In the genomic region with DNA sequence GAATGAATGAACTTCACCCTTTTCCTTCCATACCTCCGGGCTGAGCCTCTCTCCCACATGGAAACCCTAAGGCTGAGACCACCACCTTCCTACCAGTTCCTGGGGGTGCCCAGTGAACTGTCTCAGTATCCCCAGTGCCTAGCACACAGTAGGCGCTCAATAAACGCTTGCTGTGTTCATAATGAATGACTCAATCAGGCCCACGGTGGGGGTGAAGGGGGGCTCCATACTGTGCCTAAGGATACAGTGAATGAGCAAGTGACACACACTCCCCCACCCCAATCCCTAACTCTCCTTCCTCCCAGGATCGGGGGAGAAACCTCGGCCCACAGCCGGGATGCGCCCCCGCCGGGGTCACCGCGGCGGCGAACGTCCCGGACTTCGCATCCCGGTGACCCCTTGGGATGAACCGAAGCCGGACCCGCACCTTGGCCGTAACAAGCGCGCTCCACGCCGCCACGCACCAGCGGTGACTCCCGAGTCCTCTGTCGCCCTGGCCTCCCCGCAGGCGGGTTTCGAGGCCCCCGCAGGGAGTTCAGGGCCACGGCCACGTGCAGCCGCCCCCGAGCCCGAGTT, we compare ENCODE assay signal across 8 cellular contexts. TPM values are rescaled to one million over a fixed set of nuclear protein-coding genes. Genes with fewer than 3 reads are reported as not detected.
DNase-seq lines count a peak whose midpoint lies in the region; ATAC-seq and TF ChIP-seq lines count a peak whose summit lies in the region.

No MANE protein-coding gene starts in this region.

- H3K79me2 ChIP-seq in GM23338 (replicated peaks; ENCODE audit: insufficient read depth): no peaks in the 10 kb centered on the region; the same call in 1 of the 2 replicates

- CTCF ChIA-PET in WTC11 (lab: Charles Lee): interaction anchor here (0.6 to 4.7 kb wide), 9 partner anchors 30 to 602 kb away, joined by 3 to 28 read pairs (median 5); partner anchors contain the start of gene ADNP

- TF ChIP-seq POLR2A in gastrocnemius medialis (IDR thresholded peaks at IDR 0.05): no peak

- in situ Hi-C loops in gastrocnemius medialis (cut with MboI; ENCODE audit: low sequenced_read_pairs in 4 of 4): no loop called here

- DNase-seq in GM23338 (ENCODE audit: low spot score) (no peak), WTC11 (ENCODE audit: low spot score) (no peak), right cardiac atrium (no peak), gastrocnemius medialis (no peak), NCI-H187 treated with DMSO at 0.1 percent for 48 hours (lab: John Stamatoyannopoulos, UW) (no peak), DMS79 treated with DMSO at 0.1 percent for 48 hours (lab: John Stamatoyannopoulos, UW) (no peak), NCI-H2029 treated with DMSO at 0.1 percent for 48 hours (lab: John Stamatoyannopoulos, UW) (no peak)

- no peaks in the 10 kb centered on the region for H3K36me3 ChIP-seq in GM23338 (ENCODE audit: insufficient read depth)
- no peaks in the 10 kb centered on the region for H3K36me3 ChIP-seq in gastrocnemius medialis

- peak overlapping the region; percentile 73 for H3K4me3 ChIP-seq in GM23338
- peak overlapping the region; percentile 34 for H3K4me3 ChIP-seq in right cardiac atrium (ENCODE audit: low read length)
- H3K4me3 ChIP-seq in gastrocnemius medialis: peak overlapping the region; percentile 39 to 46 (median 43)

- H2AFZ ChIP-seq in GM23338: peak overlapping the region; percentile 59; the same call in 1 of the 2 replicates

- H3K9me2 ChIP-seq in GM23338 (ENCODE audit: insufficient read depth): no peaks in the 10 kb centered on the region

- intact Hi-C loops in right cardiac atrium (cut with DNase I) (no loop called here), gastrocnemius medialis (cut with DNase I; ENCODE audit: low total_unique reads) (no loop called here)

- H3K27me3 ChIP-seq in GM23338 (ENCODE audit: insufficient read depth) (peaks cover 51% of the 10 kb centered on the region), right cardiac atrium (ENCODE audit: control insufficient read depth, insufficient read depth) (no peaks in the 10 kb centered on the region), gastrocnemius medialis (peaks cover 17 to 24% (median 18%) of the 10 kb centered on the region in 3 donors)

- H3K9me3 Mint-ChIP-seq in GM23338: 0 out of 3 replicates have a peak, but pooled peaks cover 3% of the 10 kb centered on the region
- H3K9me3 Mint-ChIP-seq in WTC11: no peaks in the 10 kb centered on the region

- 0 out of 2 replicates have a peak, but pooled peaks cover 7% of the 10 kb centered on the region for H3F3A ChIP-seq in GM23338 (replicated peaks; ENCODE audit: low read depth)

- H3K4me3 Mint-ChIP-seq in GM23338: peak overlapping the region; percentile 67
- H3K4me3 Mint-ChIP-seq in WTC11: peak overlapping the region; percentile 66

- peaks cover 34% of the 10 kb centered on the region for H3K4me1 Mint-ChIP-seq in GM23338
- peaks cover 34% of the 10 kb centered on the region for H3K4me1 Mint-ChIP-seq in WTC11

- H3K27ac Mint-ChIP-seq in GM23338 (no peak overlapping the region), WTC11 (no peak overlapping the region)

- peaks cover 9% of the 10 kb centered on the region for H3K36me3 Mint-ChIP-seq in GM23338 (ENCODE audit: low read depth)
- peaks cover 5% of the 10 kb centered on the region for H3K36me3 Mint-ChIP-seq in WTC11

- H4K20me1 ChIP-seq in GM23338 (replicated peaks; ENCODE audit: insufficient read depth): 0 out of 2 replicates have a peak, but pooled peaks cover 2% of the 10 kb centered on the region

- TF ChIP-seq CTCF in GM23338 (conservative IDR thresholded peaks at IDR 0.05; ENCODE audit: low read depth in 2 of 2): no peak
- no peak for TF ChIP-seq CTCF in WTC11 (IDR thresholded peaks at IDR 0.05)
- TF ChIP-seq CTCF in gastrocnemius medialis (IDR thresholded peaks at IDR 0.05 in 4 of 5, conservative IDR thresholded peaks at IDR 0.05 in 1 of 5): no peak

- H3K27me3 Mint-ChIP-seq in GM23338 (ENCODE audit: insufficient read depth, low read depth, poor library complexity) (peaks cover 42% of the 10 kb centered on the region), WTC11 (ENCODE audit: low read depth) (peaks cover 45% of the 10 kb centered on the region)

- H3K4me2 ChIP-seq in GM23338: peak overlapping the region; percentile 92

- H3K27ac ChIP-seq in GM23338 (ENCODE audit: low read depth) (no peak overlapping the region), right cardiac atrium (ENCODE audit: low read length) (no peak overlapping the region), gastrocnemius medialis (no peak overlapping the region)

- H3K9me3 ChIP-seq in right cardiac atrium (ENCODE audit: control insufficient read depth, low read length): no peaks in the 10 kb centered on the region
- H3K9me3 ChIP-seq in gastrocnemius medialis: no peaks in the 10 kb centered on the region

- 8% methylated on average over 39 of the region's 39 CpGs for WGBS in right cardiac atrium

- POLR2A ChIA-PET in WTC11 (lab: Charles Lee): no interaction called here

- peaks cover 31% of the 10 kb centered on the region for H3K4me1 ChIP-seq in GM23338 (ENCODE audit: insufficient read depth)
- H3K4me1 ChIP-seq in right cardiac atrium (ENCODE audit: control insufficient read depth, insufficient read depth, low read length): no peaks in the 10 kb centered on the region
- H3K4me1 ChIP-seq in gastrocnemius medialis: peaks cover 0 to 4% of the 10 kb centered on the region in 2 donors

- ATAC-seq in GM23338 (peak; percentile 1; the same call in 2 of the 3 replicates), WTC11 (no peak), right cardiac atrium (no peak), gastrocnemius medialis (no peak), HG02759 (IDR thresholded peaks at IDR 0.05; ENCODE audit: unreplicated experiment) (no peak)

TF ChIP-seq in GM23338, 12 proteins besides CTCF, POLR2A, EP300 and RAD21:
- TF ChIP-seq, protein P1, sequence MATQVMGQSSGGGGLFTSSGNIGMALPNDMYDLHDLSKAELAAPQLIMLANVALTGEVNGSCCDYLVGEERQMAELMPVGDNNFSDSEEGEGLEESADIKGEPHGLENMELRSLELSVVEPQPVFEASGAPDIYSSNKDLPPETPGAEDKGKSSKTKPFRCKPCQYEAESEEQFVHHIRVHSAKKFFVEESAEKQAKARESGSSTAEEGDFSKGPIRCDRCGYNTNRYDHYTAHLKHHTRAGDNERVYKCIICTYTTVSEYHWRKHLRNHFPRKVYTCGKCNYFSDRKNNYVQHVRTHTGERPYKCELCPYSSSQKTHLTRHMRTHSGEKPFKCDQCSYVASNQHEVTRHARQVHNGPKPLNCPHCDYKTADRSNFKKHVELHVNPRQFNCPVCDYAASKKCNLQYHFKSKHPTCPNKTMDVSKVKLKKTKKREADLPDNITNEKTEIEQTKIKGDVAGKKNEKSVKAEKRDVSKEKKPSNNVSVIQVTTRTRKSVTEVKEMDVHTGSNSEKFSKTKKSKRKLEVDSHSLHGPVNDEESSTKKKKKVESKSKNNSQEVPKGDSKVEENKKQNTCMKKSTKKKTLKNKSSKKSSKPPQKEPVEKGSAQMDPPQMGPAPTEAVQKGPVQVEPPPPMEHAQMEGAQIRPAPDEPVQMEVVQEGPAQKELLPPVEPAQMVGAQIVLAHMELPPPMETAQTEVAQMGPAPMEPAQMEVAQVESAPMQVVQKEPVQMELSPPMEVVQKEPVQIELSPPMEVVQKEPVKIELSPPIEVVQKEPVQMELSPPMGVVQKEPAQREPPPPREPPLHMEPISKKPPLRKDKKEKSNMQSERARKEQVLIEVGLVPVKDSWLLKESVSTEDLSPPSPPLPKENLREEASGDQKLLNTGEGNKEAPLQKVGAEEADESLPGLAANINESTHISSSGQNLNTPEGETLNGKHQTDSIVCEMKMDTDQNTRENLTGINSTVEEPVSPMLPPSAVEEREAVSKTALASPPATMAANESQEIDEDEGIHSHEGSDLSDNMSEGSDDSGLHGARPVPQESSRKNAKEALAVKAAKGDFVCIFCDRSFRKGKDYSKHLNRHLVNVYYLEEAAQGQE (IDR thresholded peaks at IDR 0.05; ENCODE audit: unreplicated experiment): no peak
- TF ChIP-seq CREB1 (CRISPR knock-in tag; IDR thresholded peaks at IDR 0.05; ENCODE audit: low read depth): no peak

TF ChIP-seq in WTC11, 78 proteins besides CTCF, POLR2A, EP300 and RAD21:
- TF ChIP-seq TP53 (CRISPR knock-in tag; IDR thresholded peaks at IDR 0.05) (peak; percentile 16; the same call in 1 of the 2 replicates), E2F5 (CRISPR knock-in tag; IDR thresholded peaks at IDR 0.05) (no peak)

RNA-seq across cellular contexts. Expression of gene KCNG1, which starts 0.6 kb away (rescaled TPM):
- total RNA-seq in GM23338 (2014; rRNA removed; shearing (Covaris generic)): 26.3 and 31.0 TPM in 2 replicates
- polyA plus RNA-seq in GM23338 (2016; fragmentation: Nextera tagmentation; extraction: Ambion mirVana) (6.6 and 8.1 TPM in 2 replicates), right cardiac atrium (0.41 TPM)
- total RNA-seq in WTC11 (2021) (31.2 to 34.6 TPM (median 31.6 TPM) in 3 replicates), right cardiac atrium (1 to 10 TPM in 3 of 4 donors, under 1 TPM in 1; 0.65 to 1.7 (median 1.3) TPM), gastrocnemius medialis (not detected)
